8 cellular contexts compared by ENCODE assay signal in genomic region chr1:7784492-7785071, GRCh38. TPM values are rescaled to one million over a fixed set of nuclear protein-coding genes. Genes with fewer than 3 reads are reported as not detected.
DNase-seq lines count a peak whose midpoint lies in the region; ATAC-seq and TF ChIP-seq lines count a peak whose summit lies in the region.

No MANE protein-coding gene starts in this region.

- peak overlapping the region; percentile 22 for H3K4me3 ChIP-seq in cardiac muscle cell
- peak overlapping the region; percentile 54 for H3K4me3 ChIP-seq in retinal pigment epithelial cell (ENCODE audit: low read length)

- no peaks in the 10 kb centered on the region for H3K27me3 ChIP-seq in cardiac muscle cell

- H3K4me1 ChIP-seq in cardiac muscle cell (ENCODE audit: low read depth): no peaks in the 10 kb centered on the region

- ATAC-seq in HG03175 (IDR thresholded peaks at IDR 0.05; ENCODE audit: unreplicated experiment) (no peak), HG03045 (IDR thresholded peaks at IDR 0.05; ENCODE audit: unreplicated experiment) (no peak), GM19452 (IDR thresholded peaks at IDR 0.05; ENCODE audit: unreplicated experiment) (no peak)

- H3K27ac ChIP-seq in cardiac muscle cell: peak overlapping the region; percentile 88

- H3K9me3 ChIP-seq in cardiac muscle cell (ENCODE audit: low read depth): no peaks in the 10 kb centered on the region

- H3K36me3 ChIP-seq in cardiac muscle cell: peaks cover under 1% of the 10 kb centered on the region

- TF ChIP-seq CTCF in cardiac muscle cell (IDR thresholded peaks at IDR 0.05; ENCODE audit: low read depth, low read length): no peak
- no peak for TF ChIP-seq CTCF in retinal pigment epithelial cell (conservative IDR thresholded peaks at IDR 0.05; ENCODE audit: low read depth, low read length)

- DNase-seq in ELF-1 (ENCODE audit: low read depth, low spot score): peak; percentile 13
- DNase-seq in T-helper 9 cell: peak; percentile 15
- DNase-seq in cardiac muscle cell (ENCODE audit: low read depth in 1 of 2, low spot score in 1 of 2): peak in 1 of 2 donors; percentile 2
- no peak for DNase-seq in retinal pigment epithelial cell (ENCODE audit: low read depth)
- no peak for DNase-seq in globus pallidus (ENCODE audit: low spot score)

RNA-seq across cellular contexts. Expression of gene PER3, which starts 0.5 kb away (rescaled TPM):
- total RNA-seq in cardiac muscle cell: 1.9 and 13.2 TPM in 2 replicates
- 2.9 and 12.9 TPM in 2 replicates for polyA plus RNA-seq in cardiac muscle cell

RNA-seq across cellular contexts. Expression of gene VAMP3, which starts 13.5 kb away (rescaled TPM):
- 45.6 and 51.2 TPM in 2 replicates for total RNA-seq in cardiac muscle cell
- 68.4 and 88.3 TPM in 2 replicates for polyA plus RNA-seq in cardiac muscle cell

Comparison
In these comparisons a context has a peak if more than half of its experiments do, and no peak if none do; other contexts are left out.
1. DNase-seq: peak in ELF-1 (single experiment) and T-helper 9 cell (single experiment); none in retinal pigment epithelial cell (single experiment) and globus pallidus (single experiment).